In genomic region chr13:76972430-76972829, GRCh38 we compare ENCODE assay signal across 26 cellular contexts. TPM values are rescaled to one million over a fixed set of nuclear protein-coding genes. Genes with fewer than 3 reads are reported as not detected.
DNase-seq lines count a peak whose midpoint lies in the region; ATAC-seq, FAIRE-seq and TF ChIP-seq lines count a peak whose summit lies in the region.
"Had no signal": no experiment of that assay in that cellular context is flagged by ENCODE, and none has a peak within 500 bp of the region (broad histone marks: within the 10 kb centered on the region; RNA-seq: fewer than 3 reads in every experiment).

No MANE protein-coding gene starts in this region.

- no peaks in the 10 kb centered on the region for H3K79me2 ChIP-seq in K562 (ENCODE audit: control insufficient read depth, insufficient read depth, low read length)

- CTCF ChIA-PET in K562 (lab: Yijun Ruan, JAX; ENCODE audit: low intra/inter-chr PET ratio): no interaction called here

- H4K20me1 ChIP-seq in K562 (replicated peaks; ENCODE audit: control insufficient read depth, insufficient read depth, low read length): no peaks in the 10 kb centered on the region

- intact Hi-C loops in K562 (cut with micrococcal nuclease): no loop called here

- no peaks in the 10 kb centered on the region for H3K9me1 ChIP-seq in K562 (ENCODE audit: control insufficient read depth, insufficient read depth, low read length)

- H3K14ac ChIP-seq in mesenchymal stem cell (ENCODE audit: low read length in 2 of 2): no peak overlapping the region

- no peaks in the 10 kb centered on the region for H3K9me3 ChIP-seq in K562 (replicated peaks; ENCODE audit: control insufficient read depth, insufficient read depth, low read depth, low read length)
- H3K9me3 ChIP-seq in mesenchymal stem cell (ENCODE audit: control insufficient read depth, low read length): no peaks in the 10 kb centered on the region
- H3K9me3 ChIP-seq: neutrophil, thyroid gland had no signal

- no TSS peak for BruUV-seq in K562 (replicated peaks; lab: Mats Ljungman, UMichigan)

- WGBS in K562 (ENCODE audit: insufficient coverage, low coverage, missing lambda C conversion rate): 6% methylated on average over 9 of the region's 10 CpGs
- WGBS in mesenchymal stem cell: 65% methylated on average over 10 of the region's 10 CpGs

- H3K4me2 ChIP-seq in K562 (ENCODE audit: insufficient read depth, low read length) (no peak overlapping the region), mesenchymal stem cell (ENCODE audit: low read length, poor library complexity, severe bottlenecking) (no peak overlapping the region)

- POLR2A ChIA-PET in K562 (lab: Yijun Ruan, JAX): interaction anchor here (0.7 kb wide), 1 partner anchor 32 kb away, joined by 5 read pairs; no protein-coding TSS in a partner anchor

- ATAC-seq in K562: peak; percentile 49; the same call in 2 of the 3 replicates
- no peak for ATAC-seq in GM21447 (IDR thresholded peaks at IDR 0.05; ENCODE audit: unreplicated experiment)
- ATAC-seq in HG03159 (IDR thresholded peaks at IDR 0.05; ENCODE audit: unreplicated experiment): no peak
- ATAC-seq: activated CD4-positive, CD25-positive, alpha-beta regulatory T cell treated with anti-CD3 and anti-CD28 coated beads, Interleukin-2, amount 50 U/mL, for 24 hours; stimulated activated naive CD8-positive, alpha-beta T cell treated with anti-CD3 and anti-CD28 coated beads, Interleukin-15, Interleukin-2, amounts not matched to agents 100 U/mL and 50 U/mL, for 24 hours had no signal

- no peak overlapping the region for H2BK12ac ChIP-seq in mesenchymal stem cell (ENCODE audit: low read length in 2 of 2)

- H3K23ac ChIP-seq in mesenchymal stem cell (ENCODE audit: low read length in 2 of 2): no peak overlapping the region

- no peak overlapping the region for H3K4me3 ChIP-seq in K562
- no peak overlapping the region for H3K4me3 ChIP-seq in mesenchymal stem cell (ENCODE audit: insufficient read depth in 1 of 2, low read depth in 1 of 2, low read length in 2 of 2)
- H3K4me3 ChIP-seq: thyroid gland had no signal

- in situ Hi-C loops in K562 (cut with MboI): no loop called here

- DNase-seq in NCI-H1417 (lab: John Stamatoyannopoulos, UW) (peak in 2 of 3 experiments; percentile 20 to 57), NCI-H1417 treated with DMSO at 0.1 percent for 48 hours (lab: John Stamatoyannopoulos, UW) (no peak), K562 (ENCODE audit: extremely low read depth in 1 of 4, low spot score in 3 of 4) (no peak), lung microvascular endothelial cell (ENCODE audit: low read depth in 2 of 2) (peak; percentile 10 to 31), mesenchymal stem cell (no peak), germinal center (ENCODE audit: low spot score) (no peak)
- DNase-seq: 8988T; activated naive CD4-positive, alpha-beta T cell; activated T-cell treated with anti-CD3 and anti-CD28 coated beads, Interleukin-2, amount 50 U/mL, for 24 hours; EL; HCEC 1CT; NCI-H1694 treated with DMSO at 0.1 percent for 48 hours; Right ventricle myocardium superior; stimulated activated CD4-positive, alpha-beta T cell treated with anti-CD3 and anti-CD28 coated beads, Interleukin-4, amount 100 ng/mL, for 4 hours; stimulated activated naive CD8-positive, alpha-beta T cell treated with anti-CD3 and anti-CD28 coated beads, Interleukin-15, Interleukin-2, amounts not matched to agents 100 U/mL and 50 U/mL, for 24 hours had no signal

- H3K79me1 ChIP-seq in mesenchymal stem cell (replicated peaks; ENCODE audit: low read length, poor library complexity, severe bottlenecking): no peaks in the 10 kb centered on the region

- no peak for TF ChIP-seq RAD21 in K562 (CRISPR knock-in tag; conservative IDR thresholded peaks at IDR 0.05 in 1 of 2, IDR thresholded peaks at IDR 0.05 in 1 of 2)

- H3K27ac ChIP-seq in K562 (ENCODE audit: extremely low read depth, low read depth, low read length) (no peak overlapping the region), mesenchymal stem cell (ENCODE audit: low read length, poor library complexity, severe bottlenecking) (no peak overlapping the region)
- H3K27ac ChIP-seq: neutrophil, thyroid gland had no signal

- TF ChIP-seq EP300 in K562 (IDR thresholded peaks at IDR 0.05; ENCODE audit: low read length): no peak

- peaks cover 0 to 22% of the 10 kb centered on the region in 2 experiments; a peak in 2 of 5 replicates for H3K27me3 ChIP-seq in K562 (ENCODE audit: control insufficient read depth in 2 of 2, insufficient read depth in 2 of 2, low read length in 2 of 2)
- peaks cover 6 to 13% of the 10 kb centered on the region in 2 experiments for H3K27me3 ChIP-seq in mesenchymal stem cell (ENCODE audit: control insufficient read depth in 1 of 2, insufficient read depth in 1 of 2, low read length in 2 of 2)
- H3K27me3 ChIP-seq: thyroid gland had no signal

- H3K9ac ChIP-seq in K562 (ENCODE audit: insufficient read depth in 1 of 2, low read depth in 2 of 2, low read length in 2 of 2) (no peak overlapping the region), mesenchymal stem cell (ENCODE audit: low read length) (no peak overlapping the region)

- no peak for TF ChIP-seq POLR2A in K562 (conservative IDR thresholded peaks at IDR 0.05)

- no peak overlapping the region for H3K18ac ChIP-seq in mesenchymal stem cell (ENCODE audit: low read depth in 1 of 2, low read length in 2 of 2)

- no peaks in the 10 kb centered on the region for H3K36me3 ChIP-seq in K562 (ENCODE audit: control insufficient read depth, insufficient read depth, low read length)
- no peaks in the 10 kb centered on the region for H3K36me3 ChIP-seq in mesenchymal stem cell (ENCODE audit: control insufficient read depth in 1 of 2, insufficient read depth in 2 of 2, low read depth in 1 of 2, low read length in 2 of 2)
- H3K36me3 ChIP-seq: neutrophil, thyroid gland had no signal

- H2BK5ac ChIP-seq in mesenchymal stem cell (ENCODE audit: low read depth, low read length, poor library complexity, severe bottlenecking): no peak overlapping the region

- no peak overlapping the region for H2BK120ac ChIP-seq in mesenchymal stem cell (ENCODE audit: low read depth, low read length)

- no peak overlapping the region for H3K4ac ChIP-seq in mesenchymal stem cell (ENCODE audit: low read depth in 1 of 2, low read length in 2 of 2)

- H2BK15ac ChIP-seq in mesenchymal stem cell (ENCODE audit: low read depth, poor library complexity, severe bottlenecking): no peak overlapping the region

- FAIRE-seq in K562 (lab: Jason Lieb, UNC): no peak
- FAIRE-seq: bronchial epithelial cell, GM18507 had no signal

- H2AFZ ChIP-seq in K562 (ENCODE audit: low read depth, low read length) (no peak overlapping the region), mesenchymal stem cell (ENCODE audit: low read depth, low read length) (no peak overlapping the region)

- no peak overlapping the region for H2AK5ac ChIP-seq in mesenchymal stem cell (ENCODE audit: low read length, severe bottlenecking)

- no peak overlapping the region for H4K8ac ChIP-seq in mesenchymal stem cell (ENCODE audit: low read length)

- no peak for TF ChIP-seq CTCF in K562 (IDR thresholded peaks at IDR 0.05 in 2 of 3, conservative IDR thresholded peaks at IDR 0.05 in 1 of 3; ENCODE audit: insufficient read depth in 2 of 3, low read depth in 1 of 3, low read length in 3 of 3)

- H4K91ac ChIP-seq in mesenchymal stem cell (ENCODE audit: low read length): no peak overlapping the region

- H3K4me1 ChIP-seq in K562 (replicated peaks in 1 of 2; ENCODE audit: control insufficient read depth in 2 of 2, insufficient read depth in 2 of 2, low read length in 2 of 2) (no peaks in the 10 kb centered on the region), mesenchymal stem cell (ENCODE audit: control insufficient read depth, insufficient read depth, low read depth, low read length) (peaks cover 2% of the 10 kb centered on the region)
- H3K4me1 ChIP-seq: thyroid gland had no signal

RNA-seq across cellular contexts. Expression of gene CLN5, which starts 19.5 kb away (rescaled TPM):
- 17.8 and 35.6 TPM in 2 replicates for total RNA-seq in K562 (2011; cell fraction: chromatin; rRNA removed; ENCODE audit: low replicate concordance)
- total RNA-seq in K562 (2011; cell fraction: nucleolus; rRNA removed): 14.3 and 15.1 TPM in 2 replicates
- 29.9 and 45.6 TPM in 2 replicates for total RNA-seq in K562 (2011; cell fraction: nucleoplasm; rRNA removed)
- total RNA-seq in K562 (2014; rRNA removed) (5.7 and 7.2 TPM in 2 replicates), K562 (2014; rRNA removed; fragmentation: Illumina TruSeq; extraction: Trizol) (7.7 and 8.2 TPM in 2 replicates), K562 (2015; rRNA removed; fragmentation: Illumina TruSeq; extraction: Trizol) (7.6 and 8.2 TPM in 2 replicates), K562 (2021) (7.2 and 8.9 TPM in 2 replicates), lung microvascular endothelial cell (24.8 and 29.9 TPM in 2 replicates)
- polyA plus RNA-seq in K562 (2011; rRNA removed) (8.2 and 11.5 TPM in 2 replicates), K562 (2014; fragmentation: Illumina TruSeq; extraction: Trizol) (4.6 and 5.8 TPM in 2 replicates), K562 (2014; fragmentation: Nextera tagmentation; extraction: Ambion mirVana) (1 to 10 TPM; 4.6 to 5.3 TPM), K562 (2014; rRNA removed) (6.1 and 8.1 TPM in 2 replicates)
- 3.1 and 4.6 TPM in 2 replicates for polyA plus RNA-seq in K562 (2011; cell fraction: cytosol; rRNA removed)
- polyA plus RNA-seq in K562 (2011; cell fraction: nucleus; rRNA removed): 20.7 and 23.4 TPM in 2 replicates
- polyA plus RNA-seq in K562 (2012): 5.7 and 8.7 TPM in 2 replicates
- polyA minus RNA-seq in K562 (2011; rRNA and poly(A)+ RNA removed): 13.4 and 17.4 TPM in 2 replicates
- polyA minus RNA-seq in K562 (2011; cell fraction: cytosol; rRNA and poly(A)+ RNA removed): 2.5 and 4.7 TPM in 2 replicates
- polyA minus RNA-seq in K562 (2011; cell fraction: nucleus; rRNA and poly(A)+ RNA removed): 20.3 and 33.5 TPM in 2 replicates
- 28.2 TPM for polyA plus RNA-seq in mesenchymal stem cell (2013, experiment 1 of 2)
- polyA plus RNA-seq in mesenchymal stem cell (2013, experiment 2 of 2): 30.8 TPM

RNA-seq across cellular contexts. Expression of gene ACOD1, which starts 24.1 kb away (rescaled TPM):
- not detected in 2 replicates for total RNA-seq in K562 (2011; cell fraction: chromatin; rRNA removed; ENCODE audit: low replicate concordance)
- total RNA-seq in K562 (2011; cell fraction: nucleolus; rRNA removed): not detected in 2 replicates
- total RNA-seq in K562 (2011; cell fraction: nucleoplasm; rRNA removed): not detected in 2 replicates
- total RNA-seq in K562 (2014; rRNA removed) (not detected in 2 replicates), K562 (2014; rRNA removed; fragmentation: Illumina TruSeq; extraction: Trizol) (not detected in 2 replicates), K562 (2015; rRNA removed; fragmentation: Illumina TruSeq; extraction: Trizol) (not detected in 2 replicates), K562 (2021) (not detected in 2 replicates), lung microvascular endothelial cell (not detected in 2 replicates)
- polyA plus RNA-seq in K562 (2011; rRNA removed) (not detected in 2 replicates), K562 (2014; fragmentation: Illumina TruSeq; extraction: Trizol) (not detected in 2 replicates), K562 (2014; fragmentation: Nextera tagmentation; extraction: Ambion mirVana) (not detected), K562 (2014; rRNA removed) (not detected in 2 replicates)
- polyA plus RNA-seq in K562 (2011; cell fraction: cytosol; rRNA removed): not detected in 2 replicates
- not detected in 2 replicates for polyA plus RNA-seq in K562 (2011; cell fraction: nucleus; rRNA removed)
- polyA plus RNA-seq in K562 (2012): not detected in 2 replicates
- polyA minus RNA-seq in K562 (2011; rRNA and poly(A)+ RNA removed): not detected in 2 replicates
- polyA minus RNA-seq in K562 (2011; cell fraction: cytosol; rRNA and poly(A)+ RNA removed): not detected in 2 replicates
- not detected in 2 replicates for polyA minus RNA-seq in K562 (2011; cell fraction: nucleus; rRNA and poly(A)+ RNA removed)
- not detected for polyA plus RNA-seq in mesenchymal stem cell (2013, experiment 1 of 2)
- polyA plus RNA-seq in mesenchymal stem cell (2013, experiment 2 of 2): not detected
- total RNA-seq: bronchial epithelial cell, MCF 10A, mucosa of gallbladder, renal cortical epithelial cell, Right ventricle myocardium superior, thyroid gland had no signal
- polyA plus RNA-seq: IgD-negative memory B cell had no signal

RNA-seq across cellular contexts. Expression of gene FBXL3, which starts 54.5 kb away (rescaled TPM):
- total RNA-seq in K562 (2011; cell fraction: chromatin; rRNA removed; ENCODE audit: low replicate concordance): 11.3 and 25.8 TPM in 2 replicates
- total RNA-seq in K562 (2011; cell fraction: nucleolus; rRNA removed): 8.0 and 10.4 TPM in 2 replicates
- 11.7 and 20.0 TPM in 2 replicates for total RNA-seq in K562 (2011; cell fraction: nucleoplasm; rRNA removed)
- total RNA-seq in K562 (2014; rRNA removed) (14.7 and 16.9 TPM in 2 replicates), K562 (2014; rRNA removed; fragmentation: Illumina TruSeq; extraction: Trizol) (14.8 and 16.7 TPM in 2 replicates), K562 (2015; rRNA removed; fragmentation: Illumina TruSeq; extraction: Trizol) (15.3 and 16.4 TPM in 2 replicates), K562 (2021) (11.2 and 12.6 TPM in 2 replicates), lung microvascular endothelial cell (45.1 and 61.1 TPM in 2 replicates)
- polyA plus RNA-seq in K562 (2011; rRNA removed) (10.5 and 13.7 TPM in 2 replicates), K562 (2014; fragmentation: Illumina TruSeq; extraction: Trizol) (9.6 and 11.1 TPM in 2 replicates), K562 (2014; fragmentation: Nextera tagmentation; extraction: Ambion mirVana) (1 to 10 TPM; 3.8 to 4.0 TPM), K562 (2014; rRNA removed) (9.8 and 14.3 TPM in 2 replicates)
- polyA plus RNA-seq in K562 (2011; cell fraction: cytosol; rRNA removed): 5.5 and 5.7 TPM in 2 replicates
- polyA plus RNA-seq in K562 (2011; cell fraction: nucleus; rRNA removed): 6.5 and 7.4 TPM in 2 replicates
- polyA plus RNA-seq in K562 (2012): 6.2 and 8.0 TPM in 2 replicates
- polyA minus RNA-seq in K562 (2011; rRNA and poly(A)+ RNA removed): 18.1 and 18.4 TPM in 2 replicates
- 6.2 and 7.2 TPM in 2 replicates for polyA minus RNA-seq in K562 (2011; cell fraction: cytosol; rRNA and poly(A)+ RNA removed)
- 10.5 and 15.7 TPM in 2 replicates for polyA minus RNA-seq in K562 (2011; cell fraction: nucleus; rRNA and poly(A)+ RNA removed)
- 20.0 TPM for polyA plus RNA-seq in mesenchymal stem cell (2013, experiment 1 of 2)
- 22.4 TPM for polyA plus RNA-seq in mesenchymal stem cell (2013, experiment 2 of 2)

Comparison
In these comparisons a context has a peak if more than half of its experiments do, and no peak if none do; other contexts are left out.
1. DNase-seq: peak in NCI-H1417 (2 of 3) and lung microvascular endothelial cell (2 of 2); none in NCI-H1417 treated with DMSO at 0.1 percent for 48 hours (single experiment), K562 (0 of 4), mesenchymal stem cell (single experiment) and germinal center (single experiment).